In genomic region chr3:13272831-13273603, GRCh38 we compare ENCODE assay signal across 22 cellular contexts.
"Had no signal": no experiment of that assay in that cellular context is flagged by ENCODE, and none has a peak within 500 bp of the region (broad histone marks: within the 10 kb centered on the region; RNA-seq: fewer than 3 reads in every experiment).

No MANE protein-coding gene starts in this region.

- ATAC-seq: activated CD8-positive, alpha-beta T cell treated with anti-CD3 and anti-CD28 coated beads, Interleukin-2, amount 10 ng/mL, durations not matched to agents 7 days and 5 days; activated naive CD8-positive, alpha-beta T cell treated with anti-CD3 and anti-CD28 coated beads, Interleukin-2, amount 50 U/mL, for 24 hours; gastroesophageal sphincter; left ventricle myocardium superior had no signal

- H3K4me3 ChIP-seq: ascending aorta, esophagus muscularis mucosa, gastroesophageal sphincter, prostate gland, right atrium auricular region, skin epidermis, stomach, vagina had no signal

- H3K27me3 ChIP-seq: ascending aorta, right atrium auricular region, vagina had no signal

- H3K36me3 ChIP-seq: ascending aorta, esophagus muscularis mucosa, gastroesophageal sphincter, prostate gland, right atrium auricular region, stomach, vagina had no signal

- H3K27ac ChIP-seq: ascending aorta, esophagus muscularis mucosa, gastroesophageal sphincter, prostate gland, right atrium auricular region, skin epidermis, stomach, vagina had no signal

- H3K9me3 ChIP-seq: prostate gland had no signal

- DNase-seq: activated CD4-positive, alpha-beta T cell treated with anti-CD3 and anti-CD28 coated beads for 48 hours; activated CD4-positive, CD25-positive, alpha-beta regulatory T cell; activated CD8-positive, alpha-beta T cell treated with anti-CD3 and anti-CD28 coated beads, Interleukin-2, amount 10 ng/mL, durations not matched to agents 7 days and 5 days; activated naive CD4-positive, alpha-beta T cell treated with anti-CD3 and anti-CD28 coated beads, Interleukin-2, amount 10 ng/mL, durations not matched to agents 7 days and 5 days; activated naive CD8-positive, alpha-beta T cell treated with anti-CD3 and anti-CD28 coated beads, Interleukin-2, amount 50 U/mL, for 24 hours; activated T-cell treated with anti-CD3 and anti-CD28 coated beads, Interleukin-2, amount 50 U/mL, for 24 hours; cortex of kidney; effector CD8-positive, alpha-beta T cell; immature natural killer cell; kidney glomerular epithelial cell; left ventricle myocardium superior; stimulated activated CD4-positive, alpha-beta T cell treated with anti-CD3 and anti-CD28 coated beads, Interleukin-4, amount 100 ng/mL, for 1 hour; stomach; T-helper 9 cell; trophoblast cell had no signal
